In the genomic region with DNA sequence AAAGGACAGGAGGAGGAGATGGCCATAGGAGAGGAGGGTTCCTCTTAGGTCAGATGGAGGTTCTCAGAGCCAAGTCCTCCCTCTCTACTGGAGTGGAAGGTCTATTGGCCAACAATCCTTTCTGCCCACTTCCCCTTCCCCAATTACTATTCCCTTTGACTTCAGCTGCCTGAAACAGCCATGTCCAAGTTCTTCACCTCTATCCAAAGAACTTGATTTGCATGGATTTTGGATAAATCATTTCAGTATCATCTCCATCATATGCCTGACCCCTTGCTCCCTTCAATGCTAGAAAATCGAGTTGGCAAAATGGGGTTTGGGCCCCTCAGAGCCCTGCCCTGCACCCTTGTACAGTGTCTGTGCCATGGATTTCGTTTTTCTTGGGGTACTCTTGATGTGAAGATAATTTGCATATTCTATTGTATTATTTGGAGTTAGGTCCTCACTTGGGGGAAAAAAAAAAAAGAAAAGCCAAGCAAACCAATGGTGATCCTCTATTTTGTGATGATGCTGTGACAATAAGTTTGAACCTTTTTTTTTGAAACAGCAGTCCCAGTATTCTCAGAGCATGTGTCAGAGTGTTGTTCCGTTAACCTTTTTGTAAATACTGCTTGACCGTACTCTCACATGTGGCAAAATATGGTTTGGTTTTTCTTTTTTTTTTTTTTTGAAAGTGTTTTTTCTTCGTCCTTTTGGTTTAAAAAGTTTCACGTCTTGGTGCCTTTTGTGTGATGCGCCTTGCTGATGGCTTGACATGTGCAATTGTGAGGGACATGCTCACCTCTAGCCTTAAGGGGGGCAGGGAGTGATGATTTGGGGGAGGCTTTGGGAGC, we compare ENCODE assay signal across 1 cellular context.
TF ChIP-seq lines count a peak whose summit lies in the region.

No MANE protein-coding gene starts in this region.

TF ChIP-seq in IMR-90, 13 proteins besides CTCF, POLR2A, EP300 and RAD21 (continued from another document):
- TF ChIP-seq CEBPB (IDR thresholded peaks at IDR 0.05; ENCODE audit: low read depth, low read length) (no peak), FOS (IDR thresholded peaks at IDR 0.05; ENCODE audit: low read depth, low read length) (0 out of 2 replicates have a peak, but pooled peaks have one; percentile 1)
